ENCODE assay signal across 8 cellular contexts in the genomic region with DNA sequence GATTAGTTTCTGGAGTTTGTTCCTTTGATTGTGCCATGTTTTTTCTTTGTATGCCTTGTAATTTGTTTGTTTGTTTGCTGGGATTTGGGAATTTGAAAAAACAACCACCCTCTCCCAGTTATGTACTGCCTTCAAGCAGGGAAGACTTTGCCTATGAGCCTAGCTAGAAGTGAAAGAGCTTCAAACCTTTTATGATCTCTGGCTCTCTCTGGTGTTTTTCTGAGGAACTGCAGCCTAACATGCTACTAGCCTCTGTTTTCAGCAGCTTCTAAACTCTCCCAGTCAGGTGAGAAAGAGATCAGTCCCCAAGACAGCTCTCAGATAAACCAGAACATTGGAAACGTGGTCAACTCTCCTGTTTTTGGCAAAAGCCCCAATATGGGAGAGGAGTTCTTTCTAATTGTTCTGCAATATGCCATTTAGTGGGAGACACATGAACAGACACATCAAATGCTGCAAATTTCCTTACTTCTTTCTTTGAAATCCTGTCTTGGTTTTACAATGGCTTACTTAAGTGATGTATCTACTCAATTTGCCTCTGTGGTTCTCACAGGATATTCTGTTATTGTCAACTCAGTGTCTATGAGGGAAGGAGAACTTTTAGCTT. TPM values are rescaled to one million over a fixed set of nuclear protein-coding genes. Genes with fewer than 3 reads are reported as not detected.
DNase-seq lines count a peak whose midpoint lies in the region; ATAC-seq and TF ChIP-seq lines count a peak whose summit lies in the region.

No MANE protein-coding gene starts in this region.

- DNase-seq in DMS 273 treated with DMSO at 0.1 percent for 48 hours (lab: John Stamatoyannopoulos, UW) (peak; percentile 17), NCI-H510A treated with DMSO at 0.1 percent for 48 hours (lab: John Stamatoyannopoulos, UW) (peak; percentile 76), epithelial cell of proximal tubule (ENCODE audit: low read depth) (peak; percentile 19), transverse colon (peak; percentile 58)
- DNase-seq in activated CD4-positive, alpha-beta T cell treated with anti-CD3 and anti-CD28 coated beads, Interleukin-2, amount 10 ng/mL, durations not matched to agents 7 days and 5 days, result peak; percentile 71
- DNase-seq in naive thymus-derived CD8-positive, alpha-beta T cell, result peak; percentile 3 to 75 (median 64)

- no peaks in the 10 kb centered on the region for H3K36me3 ChIP-seq in transverse colon

- POLR2A ChIA-PET in activated CD4-positive, alpha-beta T cell treated with anti-CD3 and anti-CD28 coated beads, Interleukin-2, amount 10 ng/mL, durations not matched to agents 7 days and 5 days (lab: Charles Lee), result no interaction called here
- POLR2A ChIA-PET in naive thymus-derived CD8-positive, alpha-beta T cell (lab: Charles Lee), result no interaction called here

- no peak overlapping the region for H3K27ac ChIP-seq in transverse colon

- TF ChIP-seq POLR2A in transverse colon (IDR thresholded peaks at IDR 0.05), result no peak

- TF ChIP-seq EP300 in transverse colon (IDR thresholded peaks at IDR 0.05; ENCODE audit: low read depth), result no peak

- H3K4me1 ChIP-seq in transverse colon, result no peaks in the 10 kb centered on the region

- CTCF ChIA-PET in activated CD4-positive, alpha-beta T cell treated with anti-CD3 and anti-CD28 coated beads, Interleukin-2, amount 10 ng/mL, durations not matched to agents 7 days and 5 days (lab: Charles Lee), result interaction anchor here (0.5 to 4.1 kb wide), 9 partner anchors 13 to 1128 kb away, joined by 3 to 20 read pairs (median 3); no protein-coding TSS in a partner anchor

- no peak overlapping the region for H3K4me3 ChIP-seq in epithelial cell of proximal tubule (ENCODE audit: low read depth, low read length)
- no peak overlapping the region for H3K4me3 ChIP-seq in transverse colon

- peaks cover 0 to 3% of the 10 kb centered on the region in 2 donors for H3K9me3 ChIP-seq in transverse colon

- peaks cover 8% of the 10 kb centered on the region for H3K27me3 ChIP-seq in transverse colon

- H3K4me3 Mint-ChIP-seq in activated CD4-positive, alpha-beta T cell treated with anti-CD3 and anti-CD28 coated beads, Interleukin-2, amount 10 ng/mL, durations not matched to agents 7 days and 5 days, result no peak overlapping the region
- no peak overlapping the region for H3K4me3 Mint-ChIP-seq in naive thymus-derived CD8-positive, alpha-beta T cell

- ATAC-seq in GM19452 (IDR thresholded peaks at IDR 0.05; ENCODE audit: unreplicated experiment) (peak; percentile 96), HG03460 (IDR thresholded peaks at IDR 0.05; ENCODE audit: unreplicated experiment) (peak; percentile 95)
- ATAC-seq in naive thymus-derived CD8-positive, alpha-beta T cell, result peak; percentile 76 to 90

- H3K27me3 Mint-ChIP-seq in activated CD4-positive, alpha-beta T cell treated with anti-CD3 and anti-CD28 coated beads, Interleukin-2, amount 10 ng/mL, durations not matched to agents 7 days and 5 days, result peaks cover 33% of the 10 kb centered on the region
- peaks cover 8 to 31% (median 19%) of the 10 kb centered on the region in 5 donors for H3K27me3 Mint-ChIP-seq in naive thymus-derived CD8-positive, alpha-beta T cell

- in situ Hi-C loops in transverse colon (cut with MboI; ENCODE audit: low pct_ligation_motif_present in 1 of 4, low pct_unique_long_range_greater_than_20kb in 1 of 4, low sequenced_read_pairs in 3 of 4), result loop anchor here in 1 of 4 donors (25.0 kb wide), 1 partner anchor 143 kb away; a partner anchor contains a TSS

- no peak overlapping the region for H3K27ac Mint-ChIP-seq in activated CD4-positive, alpha-beta T cell treated with anti-CD3 and anti-CD28 coated beads, Interleukin-2, amount 10 ng/mL, durations not matched to agents 7 days and 5 days
- no peak overlapping the region for H3K27ac Mint-ChIP-seq in naive thymus-derived CD8-positive, alpha-beta T cell

- no peaks in the 10 kb centered on the region for H3K36me3 Mint-ChIP-seq in activated CD4-positive, alpha-beta T cell treated with anti-CD3 and anti-CD28 coated beads, Interleukin-2, amount 10 ng/mL, durations not matched to agents 7 days and 5 days (ENCODE audit: low read depth)
- H3K36me3 Mint-ChIP-seq in naive thymus-derived CD8-positive, alpha-beta T cell, result peaks cover 0 to 4% (median 2%) of the 10 kb centered on the region in 3 donors

- H3K9me3 Mint-ChIP-seq in activated CD4-positive, alpha-beta T cell treated with anti-CD3 and anti-CD28 coated beads, Interleukin-2, amount 10 ng/mL, durations not matched to agents 7 days and 5 days, result no peaks in the 10 kb centered on the region
- peaks cover 0 to 13% (median 0%) of the 10 kb centered on the region in 9 donors for H3K9me3 Mint-ChIP-seq in naive thymus-derived CD8-positive, alpha-beta T cell

- TF ChIP-seq CTCF in epithelial cell of proximal tubule (conservative IDR thresholded peaks at IDR 0.05; ENCODE audit: low read depth, low read length) (peak; percentile 99), transverse colon (IDR thresholded peaks at IDR 0.05) (peak; percentile 83 to 89 (median 84))

- peaks cover 2% of the 10 kb centered on the region for H3K4me1 Mint-ChIP-seq in activated CD4-positive, alpha-beta T cell treated with anti-CD3 and anti-CD28 coated beads, Interleukin-2, amount 10 ng/mL, durations not matched to agents 7 days and 5 days
- H3K4me1 Mint-ChIP-seq in naive thymus-derived CD8-positive, alpha-beta T cell, result peaks cover 0 to 3% (median 1%) of the 10 kb centered on the region in 4 donors

- intact Hi-C loops in transverse colon (cut with DNase I; ENCODE audit: low total_unique reads), result loop anchor here (5.0 kb wide), 1 partner anchor 148 kb away; no protein-coding TSS in a partner anchor

- 0% methylated on average over 1 of the region's 1 CpG; no CpG with 5 or more reads in 1 of the 2 donors for WGBS in transverse colon (ENCODE audit: low coverage in 1 of 2), 2 donors

RNA-seq across cellular contexts. Expression of a gene that starts 58.9 kb away (rescaled TPM):
- 10 to 100 TPM; 61.0 to 63.1 TPM for total RNA-seq in activated CD4-positive, alpha-beta T cell treated with anti-CD3 and anti-CD28 coated beads, Interleukin-2, amount 10 ng/mL, durations not matched to agents 7 days and 5 days
- 61.9 and 70.5 TPM in 2 replicates for total RNA-seq in epithelial cell of proximal tubule
- 100 to 1,000 TPM; 143 TPM for total RNA-seq in naive thymus-derived CD8-positive, alpha-beta T cell
- polyA plus RNA-seq in naive thymus-derived CD8-positive, alpha-beta T cell, result 100 to 1,000 TPM in 2 of 3 donors, 10 to 100 TPM in 1; 94.8 to 102 (median 101) TPM
- 100 to 1,000 TPM in 2 of 4 donors, 10 to 100 TPM in 2; 32.6 to 138 (median 87.0) TPM for total RNA-seq in transverse colon

Comparison
In these comparisons a context has a peak if more than half of its experiments do, and no peak if none do; other contexts are left out.
1. DNase-seq: peak in every context shown above with its lines; median percentile 76 in NCI-H510A treated with DMSO at 0.1 percent for 48 hours; 71 in activated CD4-positive, alpha-beta T cell treated with anti-CD3 and anti-CD28 coated beads, Interleukin-2, amount 10 ng/mL, durations not matched to agents 7 days and 5 days; 64 in naive thymus-derived CD8-positive, alpha-beta T cell; 58 in transverse colon; 19 in epithelial cell of proximal tubule; 17 in DMS 273 treated with DMSO at 0.1 percent for 48 hours.